ENCODE assay signal across 12 cellular contexts in the genomic region with DNA sequence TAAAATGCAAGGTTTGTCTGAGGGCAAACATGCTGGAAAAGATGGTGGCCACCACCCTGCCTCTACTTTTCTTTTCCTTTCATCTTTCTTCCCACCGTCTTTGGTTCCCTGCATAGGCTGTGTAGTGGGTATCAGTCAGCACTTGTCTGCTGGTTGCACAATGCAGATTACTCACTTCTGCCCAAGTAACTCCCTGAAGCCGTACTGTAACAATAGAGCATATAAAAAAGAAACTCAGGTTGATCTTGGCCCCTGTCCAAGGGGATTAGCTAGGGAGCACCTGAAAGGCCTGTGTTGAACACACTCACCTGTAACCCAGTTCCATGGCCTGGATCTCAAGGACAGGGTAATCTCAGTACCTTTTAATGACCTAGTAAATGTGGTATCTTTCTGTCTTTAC.
DNase-seq lines count a peak whose midpoint lies in the region; ATAC-seq and TF ChIP-seq lines count a peak whose summit lies in the region.
"Had no signal": no experiment of that assay in that cellular context is flagged by ENCODE, and none has a peak within 500 bp of the region (broad histone marks: within the 10 kb centered on the region; RNA-seq: fewer than 3 reads in every experiment).

No MANE protein-coding gene starts in this region.

- H3K27me3 Mint-ChIP-seq in activated T-cell treated with anti-CD3 and anti-CD28 coated beads, Interleukin-2, amount 50 U/mL, for 4 hours (ENCODE audit: low read depth), result peaks cover 28% of the 10 kb centered on the region
- peaks cover 47% of the 10 kb centered on the region for H3K27me3 Mint-ChIP-seq in mesothelial cell of epicardium (ENCODE audit: low read depth)

- H3K27ac ChIP-seq in body of pancreas (no peak overlapping the region), neural cell (ENCODE audit: low read length) (peak overlapping the region; percentile 87)
- H3K27ac ChIP-seq: breast epithelium, psoas muscle had no signal

- DNase-seq in DMS53 (lab: John Stamatoyannopoulos, UW), result peak; percentile 80
- peak; percentile 78 for DNase-seq in NCI-H146 (lab: John Stamatoyannopoulos, UW)
- peak in 2 of 4 donors; percentile 21 to 25 for DNase-seq in body of pancreas
- DNase-seq in activated T-cell treated with anti-CD3 and anti-CD28 coated beads, Interleukin-2, amount 50 U/mL, for 4 hours, result no peak
- DNase-seq in mesothelial cell of epicardium (ENCODE audit: low spot score in 2 of 2, unreplicated experiment in 2 of 2), result no peak
- DNase-seq: activated T-cell treated with anti-CD3 and anti-CD28 coated beads, Interleukin-2, amount 50 U/mL, for 1 hour; CD4-positive, CD25-positive, alpha-beta regulatory T cell; psoas muscle had no signal

- no peak overlapping the region for H2AFZ ChIP-seq in neural cell (ENCODE audit: low read depth, low read length)

- H3K27me3 ChIP-seq in body of pancreas (no peaks in the 10 kb centered on the region), neural cell (ENCODE audit: insufficient read depth, low read depth, low read length) (no peaks in the 10 kb centered on the region)
- H3K27me3 ChIP-seq: breast epithelium had no signal

- ATAC-seq in body of pancreas, result peak; percentile 38
- no peak for ATAC-seq in HG02610 (IDR thresholded peaks at IDR 0.05; ENCODE audit: unreplicated experiment)
- no peak for ATAC-seq in activated T-cell treated with anti-CD3 and anti-CD28 coated beads, Interleukin-2, amount 50 U/mL, for 4 hours
- no peak for ATAC-seq in GM18519 (IDR thresholded peaks at IDR 0.05; ENCODE audit: low FRiP score, unreplicated experiment)
- ATAC-seq: psoas muscle had no signal

- TF ChIP-seq RAD21 in neural cell (conservative IDR thresholded peaks at IDR 0.05), result no peak

- peaks cover 11% of the 10 kb centered on the region for H3K4me1 ChIP-seq in body of pancreas
- H3K4me1 ChIP-seq: breast epithelium, psoas muscle had no signal

- peaks cover 0 to 7% (median 0%) of the 10 kb centered on the region in 3 donors for H3K9me3 ChIP-seq in body of pancreas
- peaks cover 8% of the 10 kb centered on the region for H3K9me3 ChIP-seq in neural cell (ENCODE audit: low read length)
- H3K9me3 ChIP-seq: breast epithelium, psoas muscle had no signal

- TF ChIP-seq CTCF in body of pancreas (IDR thresholded peaks at IDR 0.05) (no peak), neural cell (IDR thresholded peaks at IDR 0.05; ENCODE audit: poor library complexity, severe bottlenecking) (no peak), mesothelial cell of epicardium (IDR thresholded peaks at IDR 0.05; ENCODE audit: unreplicated experiment) (no peak)

- no peaks in the 10 kb centered on the region for H3K4me1 Mint-ChIP-seq in activated T-cell treated with anti-CD3 and anti-CD28 coated beads, Interleukin-2, amount 50 U/mL, for 4 hours (ENCODE audit: low read depth)
- peaks cover 23% of the 10 kb centered on the region for H3K4me1 Mint-ChIP-seq in mesothelial cell of epicardium

- H3K9me2 ChIP-seq in neural cell (ENCODE audit: insufficient read depth, low read length), result no peaks in the 10 kb centered on the region

- peaks cover 90% of the 10 kb centered on the region for H3K79me2 ChIP-seq in neural cell (replicated peaks; ENCODE audit: insufficient read depth, low read length)

- H3K9me3 Mint-ChIP-seq in activated T-cell treated with anti-CD3 and anti-CD28 coated beads, Interleukin-2, amount 50 U/mL, for 4 hours, result peaks cover 12% of the 10 kb centered on the region
- peaks cover 13% of the 10 kb centered on the region for H3K9me3 Mint-ChIP-seq in mesothelial cell of epicardium

- H3K4me3 ChIP-seq in body of pancreas, result no peak overlapping the region
- peak overlapping the region; percentile 94 for H3K4me3 ChIP-seq in neural cell (ENCODE audit: low read length)
- H3K4me3 ChIP-seq: breast epithelium, psoas muscle had no signal

- TF ChIP-seq EP300 in neural cell (conservative IDR thresholded peaks at IDR 0.05; ENCODE audit: poor library complexity, severe bottlenecking), result no peak

- intact Hi-C loops in body of pancreas (cut with DNase I), result no loop called here

- no peak overlapping the region for H3K27ac Mint-ChIP-seq in mesothelial cell of epicardium
- H3K27ac Mint-ChIP-seq: CD4-positive, CD25-positive, alpha-beta regulatory T cell had no signal

- H4K20me1 ChIP-seq in neural cell (ENCODE audit: insufficient read depth), result peaks cover 23% of the 10 kb centered on the region

- no peak for TF ChIP-seq POLR2A in body of pancreas (IDR thresholded peaks at IDR 0.05)

- WGBS in body of pancreas, 2 donors, result 37 to 70% methylated on average over 2 of the region's 2 CpGs

- peak overlapping the region; percentile 95 for H3K4me2 ChIP-seq in neural cell (ENCODE audit: low read length)

- H3K4me3 Mint-ChIP-seq in activated T-cell treated with anti-CD3 and anti-CD28 coated beads, Interleukin-2, amount 50 U/mL, for 4 hours, result no peak overlapping the region
- H3K4me3 Mint-ChIP-seq in mesothelial cell of epicardium, result no peak overlapping the region
- H3K4me3 Mint-ChIP-seq: CD4-positive, CD25-positive, alpha-beta regulatory T cell had no signal

- peak overlapping the region; percentile 92 for H3K9ac ChIP-seq in neural cell (ENCODE audit: low read length)

- H3K36me3 Mint-ChIP-seq in activated T-cell treated with anti-CD3 and anti-CD28 coated beads, Interleukin-2, amount 50 U/mL, for 4 hours (ENCODE audit: insufficient read depth), result peaks cover 4% of the 10 kb centered on the region
- H3K36me3 Mint-ChIP-seq in mesothelial cell of epicardium, result peaks cover 25% of the 10 kb centered on the region
- H3K36me3 Mint-ChIP-seq: CD4-positive, CD25-positive, alpha-beta regulatory T cell had no signal

- H3F3A ChIP-seq in neural cell (ENCODE audit: insufficient read depth, low read length, poor library complexity, severe bottlenecking), result no peaks in the 10 kb centered on the region

- no peaks in the 10 kb centered on the region for H3K36me3 ChIP-seq in body of pancreas (replicated peaks in 1 of 2; ENCODE audit: insufficient read depth in 1 of 2, low read depth in 2 of 2)
- peaks cover 18% of the 10 kb centered on the region for H3K36me3 ChIP-seq in neural cell (ENCODE audit: insufficient read depth, low read length)
- H3K36me3 ChIP-seq: breast epithelium had no signal

TF ChIP-seq in neural cell, 6 proteins besides CTCF, POLR2A, EP300 and RAD21:
- no peak for TF ChIP-seq POLR2AphosphoS5 (IDR thresholded peaks at IDR 0.05)
- TF ChIP-seq EZH2 (IDR thresholded peaks at IDR 0.05; ENCODE audit: borderline replicate concordance, insufficient read depth, low read length, poor library complexity, severe bottlenecking), result no peak
- TF ChIP-seq, protein P1, sequence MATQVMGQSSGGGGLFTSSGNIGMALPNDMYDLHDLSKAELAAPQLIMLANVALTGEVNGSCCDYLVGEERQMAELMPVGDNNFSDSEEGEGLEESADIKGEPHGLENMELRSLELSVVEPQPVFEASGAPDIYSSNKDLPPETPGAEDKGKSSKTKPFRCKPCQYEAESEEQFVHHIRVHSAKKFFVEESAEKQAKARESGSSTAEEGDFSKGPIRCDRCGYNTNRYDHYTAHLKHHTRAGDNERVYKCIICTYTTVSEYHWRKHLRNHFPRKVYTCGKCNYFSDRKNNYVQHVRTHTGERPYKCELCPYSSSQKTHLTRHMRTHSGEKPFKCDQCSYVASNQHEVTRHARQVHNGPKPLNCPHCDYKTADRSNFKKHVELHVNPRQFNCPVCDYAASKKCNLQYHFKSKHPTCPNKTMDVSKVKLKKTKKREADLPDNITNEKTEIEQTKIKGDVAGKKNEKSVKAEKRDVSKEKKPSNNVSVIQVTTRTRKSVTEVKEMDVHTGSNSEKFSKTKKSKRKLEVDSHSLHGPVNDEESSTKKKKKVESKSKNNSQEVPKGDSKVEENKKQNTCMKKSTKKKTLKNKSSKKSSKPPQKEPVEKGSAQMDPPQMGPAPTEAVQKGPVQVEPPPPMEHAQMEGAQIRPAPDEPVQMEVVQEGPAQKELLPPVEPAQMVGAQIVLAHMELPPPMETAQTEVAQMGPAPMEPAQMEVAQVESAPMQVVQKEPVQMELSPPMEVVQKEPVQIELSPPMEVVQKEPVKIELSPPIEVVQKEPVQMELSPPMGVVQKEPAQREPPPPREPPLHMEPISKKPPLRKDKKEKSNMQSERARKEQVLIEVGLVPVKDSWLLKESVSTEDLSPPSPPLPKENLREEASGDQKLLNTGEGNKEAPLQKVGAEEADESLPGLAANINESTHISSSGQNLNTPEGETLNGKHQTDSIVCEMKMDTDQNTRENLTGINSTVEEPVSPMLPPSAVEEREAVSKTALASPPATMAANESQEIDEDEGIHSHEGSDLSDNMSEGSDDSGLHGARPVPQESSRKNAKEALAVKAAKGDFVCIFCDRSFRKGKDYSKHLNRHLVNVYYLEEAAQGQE (IDR thresholded peaks at IDR 0.05; ENCODE audit: borderline replicate concordance), result no peak
- no peak for TF ChIP-seq MXI1 (conservative IDR thresholded peaks at IDR 0.05; ENCODE audit: poor library complexity, severe bottlenecking)
- no peak for TF ChIP-seq TAF1 (IDR thresholded peaks at IDR 0.05; ENCODE audit: low read depth)
- TF ChIP-seq SMC3 (conservative IDR thresholded peaks at IDR 0.05; ENCODE audit: poor library complexity), result no peak

Comparison
In these comparisons a context has a peak if more than half of its experiments do, and no peak if none do; other contexts are left out.
1. DNase-seq: peak in DMS53 (single experiment) and NCI-H146 (single experiment); none in activated T-cell treated with anti-CD3 and anti-CD28 coated beads, Interleukin-2, amount 50 U/mL, for 4 hours (single experiment) and mesothelial cell of epicardium (0 of 2).